Comparison of ENCODE assay signal across 8 cellular contexts in the genomic region with DNA sequence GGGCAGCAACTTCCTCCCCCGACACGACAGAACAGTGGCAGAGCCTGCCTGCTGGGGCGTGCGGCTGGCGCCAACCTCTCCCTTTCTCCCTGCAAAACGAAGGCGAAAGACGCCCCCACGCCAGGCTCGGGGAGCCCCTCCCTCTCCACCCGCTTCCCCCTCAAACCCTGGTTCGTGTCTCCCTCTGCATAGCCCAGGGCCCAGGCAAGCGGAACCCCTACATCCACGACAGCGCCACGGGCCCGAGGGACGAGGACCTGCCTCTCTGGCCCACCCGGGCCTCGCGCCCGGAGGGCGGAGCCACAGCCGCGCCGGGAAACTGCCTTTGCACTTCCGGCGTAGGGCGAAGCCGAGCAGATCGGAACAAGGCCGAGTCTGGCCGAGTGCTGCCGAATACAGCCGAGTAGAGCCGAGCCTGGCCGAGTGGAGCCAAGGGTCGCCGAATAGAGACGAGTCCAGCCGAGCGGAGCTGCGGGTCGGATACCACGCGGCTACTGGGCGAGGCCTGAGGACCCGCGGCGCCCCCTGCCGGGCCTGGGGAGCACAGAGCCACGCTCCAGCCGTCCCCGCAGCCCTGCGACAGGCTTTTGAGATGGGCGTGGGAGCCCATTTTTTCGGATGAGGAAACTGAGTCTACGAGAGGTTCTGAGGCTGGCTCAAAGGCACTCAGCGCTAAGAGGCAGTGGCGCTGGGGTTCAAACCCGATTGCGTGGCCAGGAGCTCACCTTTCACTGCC. TPM values are rescaled to one million over a fixed set of nuclear protein-coding genes. Genes with fewer than 3 reads are reported as not detected.
DNase-seq lines count a peak whose midpoint lies in the region; ATAC-seq and TF ChIP-seq lines count a peak whose summit lies in the region.

No MANE protein-coding gene starts in this region.

- CTCF ChIA-PET in GM10248 (lab: Yijun Ruan, JAX), result interaction anchor here (0.7 to 8.1 kb wide), 59 partner anchors 8 to 647 kb away, joined by 3 to 83 read pairs (median 4); a partner anchor contains a TSS

- TF ChIP-seq POLR2A in NB4 (IDR thresholded peaks at IDR 0.05; ENCODE audit: extremely low read depth, insufficient read length), result peak; percentile 93

- peak; percentile 88 for ATAC-seq in HG02571 (IDR thresholded peaks at IDR 0.05; ENCODE audit: unreplicated experiment)
- ATAC-seq in activated naive CD4-positive, alpha-beta T cell treated with anti-CD3 and anti-CD28 coated beads, Interleukin-2, amount 50 U/mL, for 72 hours, result peak; percentile 89 to 95
- ATAC-seq in omental fat pad (ENCODE audit: low FRiP score), result peak; percentile 91
- ATAC-seq in thoracic aorta (ENCODE audit: insufficient number of reproducible peaks, low FRiP score, low read depth), result peak; percentile 90

- H3K9me3 ChIP-seq in SK-N-MC (ENCODE audit: low read depth, low read length), result no peaks in the 10 kb centered on the region
- no peaks in the 10 kb centered on the region for H3K9me3 ChIP-seq in thoracic aorta

- DNase-seq in GM10248 (ENCODE audit: extremely low spot score) (peak; percentile 99), NB4 (ENCODE audit: low read depth) (peak; percentile 98), SK-N-MC (ENCODE audit: low read depth, low spot score) (peak; percentile 75), glomerular visceral epithelial cell (ENCODE audit: extremely low spot score) (peak; percentile 98), omental fat pad (ENCODE audit: low spot score) (peak; percentile 99), thoracic aorta (ENCODE audit: low spot score) (peak; percentile 93)
- DNase-seq in activated naive CD4-positive, alpha-beta T cell treated with anti-CD3 and anti-CD28 coated beads, Interleukin-2, amount 50 U/mL, for 72 hours (ENCODE audit: low spot score in 2 of 2), result peak; percentile 99 to 100

- peak overlapping the region; percentile 89 for H3K9ac ChIP-seq in SK-N-MC (ENCODE audit: insufficient read length)

- no peaks in the 10 kb centered on the region for H3K36me3 ChIP-seq in SK-N-MC (ENCODE audit: insufficient read depth, low read length)
- no peaks in the 10 kb centered on the region for H3K36me3 ChIP-seq in thoracic aorta

- H3K27me3 ChIP-seq in thoracic aorta (replicated peaks; ENCODE audit: insufficient read depth), result no peaks in the 10 kb centered on the region

- no peaks in the 10 kb centered on the region for H3K9me3 Mint-ChIP-seq in activated naive CD4-positive, alpha-beta T cell treated with anti-CD3 and anti-CD28 coated beads, Interleukin-2, amount 50 U/mL, for 72 hours

- H3K4me1 ChIP-seq in thoracic aorta (ENCODE audit: control insufficient read depth in 1 of 2, low read depth in 2 of 2), result peaks cover 22 to 36% of the 10 kb centered on the region in 2 donors

- POLR2A ChIA-PET in GM10248 (lab: Yijun Ruan, JAX), result interaction anchor here (0.5 to 1.3 kb wide), 3 partner anchors 42 to 286 kb away, joined by 3 to 7 read pairs (median 3); a partner anchor contains a TSS

- H3K36me3 Mint-ChIP-seq in activated naive CD4-positive, alpha-beta T cell treated with anti-CD3 and anti-CD28 coated beads, Interleukin-2, amount 50 U/mL, for 72 hours, result peaks cover 9 to 18% of the 10 kb centered on the region in 2 donors

- peak overlapping the region; percentile 95 to 98 for H3K27ac Mint-ChIP-seq in activated naive CD4-positive, alpha-beta T cell treated with anti-CD3 and anti-CD28 coated beads, Interleukin-2, amount 50 U/mL, for 72 hours

- TF ChIP-seq CTCF in GM10248 (IDR thresholded peaks at IDR 0.05; ENCODE audit: control extremely low read depth, extremely low read depth, low read depth, missing control alignments), result peak; percentile 94
- TF ChIP-seq CTCF in NB4 (IDR thresholded peaks at IDR 0.05; ENCODE audit: low read depth, low read length), result peak; percentile 80
- peak in 2 of 3 donors; percentile 64 to 77 for TF ChIP-seq CTCF in omental fat pad (IDR thresholded peaks at IDR 0.05)
- TF ChIP-seq CTCF in thoracic aorta (IDR thresholded peaks at IDR 0.05), result peak; percentile 88

- H3K27ac ChIP-seq in SK-N-MC, result peak overlapping the region; percentile 65; the same call in 1 of the 2 replicates
- H3K27ac ChIP-seq in thoracic aorta, result peak overlapping the region; percentile 84 to 88

- H3K4me3 ChIP-seq in NB4 (ENCODE audit: low read depth, low read length) (peak overlapping the region; percentile 74), SK-N-MC (peak overlapping the region; percentile 78), thoracic aorta (peak overlapping the region; percentile 78)

RNA-seq across cellular contexts. Expression of a gene that starts 11.2 kb away (rescaled TPM):
- total RNA-seq in activated naive CD4-positive, alpha-beta T cell treated with anti-CD3 and anti-CD28 coated beads, Interleukin-2, amount 50 U/mL, for 72 hours, result 10 to 100 TPM; 13.8 to 14.5 TPM
- total RNA-seq in omental fat pad, result 1 to 10 TPM; 1.0 to 2.8 (median 1.4) TPM
- total RNA-seq in thoracic aorta, result 1 to 10 TPM; 1.9 to 2.1 TPM

RNA-seq across cellular contexts. Expression of a gene that starts 13.0 kb away (rescaled TPM):
- 10 to 100 TPM in 1 of 2 donors, 1 to 10 TPM in 1; 5.2 to 28.1 TPM for total RNA-seq in activated naive CD4-positive, alpha-beta T cell treated with anti-CD3 and anti-CD28 coated beads, Interleukin-2, amount 50 U/mL, for 72 hours
- under 1 TPM in 2 of 4 donors, not detected in 2; 0.12 to 0.28 TPM for total RNA-seq in omental fat pad
- not detected for total RNA-seq in thoracic aorta

RNA-seq across cellular contexts. Expression of a gene that starts 44.8 kb away (rescaled TPM):
- 100 to 1,000 TPM; 655 to 769 TPM for total RNA-seq in activated naive CD4-positive, alpha-beta T cell treated with anti-CD3 and anti-CD28 coated beads, Interleukin-2, amount 50 U/mL, for 72 hours
- total RNA-seq in omental fat pad (10 to 100 TPM; 11.0 to 51.6 (median 20.0) TPM), thoracic aorta (10 to 100 TPM; 10.7 to 16.2 TPM)

RNA-seq across cellular contexts. Expression of a gene that starts 49.6 kb away (rescaled TPM):
- total RNA-seq in activated naive CD4-positive, alpha-beta T cell treated with anti-CD3 and anti-CD28 coated beads, Interleukin-2, amount 50 U/mL, for 72 hours, result 100 to 1,000 TPM; 170 to 253 TPM
- total RNA-seq in omental fat pad (1 to 10 TPM in 3 of 4 donors, under 1 TPM in 1; 0.95 to 4.4 (median 1.5) TPM), thoracic aorta (10 to 100 TPM in 1 of 2 donors, 1 to 10 TPM in 1; 2.0 to 13.1 TPM)

Comparison
In these comparisons a context has a peak if more than half of its experiments do, and no peak if none do; other contexts are left out.
1. Peak in every context shown above with its lines: DNase-seq, ATAC-seq, H3K4me3 ChIP-seq and H3K27ac ChIP-seq.
2. RNA of a gene that starts 13.0 kb away (total RNA-seq): 5.2 to 28.1 TPM in activated naive CD4-positive, alpha-beta T cell treated with anti-CD3 and anti-CD28 coated beads, Interleukin-2, amount 50 U/mL, for 72 hours; 0.12 to 0.28 TPM in omental fat pad and not detected in thoracic aorta; every median in the first group is over 4 times any median in the second.
3. RNA of a gene that starts 44.8 kb away (total RNA-seq): 655 to 769 TPM in activated naive CD4-positive, alpha-beta T cell treated with anti-CD3 and anti-CD28 coated beads, Interleukin-2, amount 50 U/mL, for 72 hours; 11.0 to 51.6 TPM in omental fat pad and 10.7 to 16.2 TPM in thoracic aorta; every median in the first group is over 10 times any median in the second.